In the genomic region with DNA sequence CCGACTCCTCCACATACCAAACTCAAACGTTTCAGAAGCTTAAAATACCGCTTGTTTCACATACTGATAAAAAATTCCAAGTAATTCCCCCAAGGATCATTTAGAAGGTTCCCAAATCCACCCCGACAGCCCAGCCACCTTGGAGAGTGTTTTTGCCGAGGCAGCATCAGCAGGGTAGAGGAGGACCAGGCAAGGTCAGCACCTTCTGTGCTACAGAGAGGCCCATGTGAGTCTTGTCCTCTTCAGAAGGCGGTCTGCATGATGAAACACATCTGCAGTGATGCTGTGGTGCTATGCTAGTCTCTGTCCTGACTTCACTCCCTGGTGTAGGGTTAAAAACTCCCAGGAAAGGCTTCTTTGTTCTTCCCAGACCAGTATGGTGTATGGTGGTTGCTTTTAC, we compare ENCODE assay signal across 19 cellular contexts.
DNase-seq lines count a peak whose midpoint lies in the region; ATAC-seq, FAIRE-seq and TF ChIP-seq lines count a peak whose summit lies in the region.
"Had no signal": no experiment of that assay in that cellular context is flagged by ENCODE, and none has a peak within 500 bp of the region (broad histone marks: within the 10 kb centered on the region; RNA-seq: fewer than 3 reads in every experiment).

No MANE protein-coding gene starts in this region.

- no peak overlapping the region for H3K27ac Mint-ChIP-seq in WTC11
- H3K27ac Mint-ChIP-seq: stimulated activated effector memory CD8-positive, alpha-beta T cell treated with anti-CD3 and anti-CD28 coated beads, Interleukin-12 subunit alpha, Interleukin-12 subunit beta, amount 100 ng/mL, for 72 hours had no signal

- H3K27me3 ChIP-seq in dorsolateral prefrontal cortex = no peaks in the 10 kb centered on the region
- H3K27me3 ChIP-seq in testis = no peaks in the 10 kb centered on the region

- TF ChIP-seq CTCF in WTC11 (IDR thresholded peaks at IDR 0.05) (no peak), dorsolateral prefrontal cortex (IDR thresholded peaks at IDR 0.05 in 54 of 56, conservative IDR thresholded peaks at IDR 0.05 in 2 of 56; ENCODE audit: low read depth in 1 of 56, partially characterized antibody in 56 of 56) (no peak), mucosa of descending colon (IDR thresholded peaks at IDR 0.05) (no peak), testis (IDR thresholded peaks at IDR 0.05) (no peak)

- H3K9me3 ChIP-seq in mucosa of descending colon = no peaks in the 10 kb centered on the region
- H3K9me3 ChIP-seq in testis = no peaks in the 10 kb centered on the region

- peaks cover 43% of the 10 kb centered on the region for H3K4me1 Mint-ChIP-seq in WTC11

- no peaks in the 10 kb centered on the region for H3K27me3 Mint-ChIP-seq in WTC11 (ENCODE audit: low read depth)

- no peak for TF ChIP-seq POLR2A in testis (IDR thresholded peaks at IDR 0.05)

- CTCF ChIA-PET in WTC11 (lab: Charles Lee) = no interaction called here

- no peak for FAIRE-seq in RCC 7860 (lab: Jason Lieb, UNC)
- FAIRE-seq: astrocyte, frontal cortex had no signal

- H3K27ac ChIP-seq in dorsolateral prefrontal cortex (peak overlapping the region in 48 of 59 donors; percentile 3 to 87 (median 68)), testis (peak overlapping the region; percentile 82 to 86)
- H3K27ac ChIP-seq: C4-2B, KMS-11 had no signal

- peaks cover 4% of the 10 kb centered on the region for H3K4me1 ChIP-seq in mucosa of descending colon (ENCODE audit: low read depth)
- peaks cover 40% of the 10 kb centered on the region for H3K4me1 ChIP-seq in testis

- no peaks in the 10 kb centered on the region for H3K36me3 ChIP-seq in mucosa of descending colon (ENCODE audit: low read depth)
- H3K36me3 ChIP-seq in testis (ENCODE audit: low read depth, missing control alignments) = no peaks in the 10 kb centered on the region

- H3K36me3 Mint-ChIP-seq in WTC11 = no peaks in the 10 kb centered on the region
- H3K36me3 Mint-ChIP-seq: stimulated activated effector memory CD8-positive, alpha-beta T cell treated with anti-CD3 and anti-CD28 coated beads, Interleukin-12 subunit alpha, Interleukin-12 subunit beta, amount 100 ng/mL, for 72 hours had no signal

- 43 to 57% methylated on average over 6 of the region's 6 CpGs for WGBS in testis, 2 donors

- H3K9me3 Mint-ChIP-seq in WTC11 = no peaks in the 10 kb centered on the region
- H3K9me3 Mint-ChIP-seq: stimulated activated effector memory CD8-positive, alpha-beta T cell treated with anti-CD3 and anti-CD28 coated beads, Interleukin-12 subunit alpha, Interleukin-12 subunit beta, amount 100 ng/mL, for 72 hours had no signal

- POLR2A ChIA-PET in WTC11 (lab: Charles Lee) = no interaction called here

- intact Hi-C loops in dorsolateral prefrontal cortex (cut with DNase I) (loop anchor here in 1 of 2 donors (5.0 kb wide), 2 partner anchors 49 to 89 kb away; partner anchors contain the start of gene ITPR1), mucosa of descending colon (cut with DNase I, micrococcal nuclease) (no loop called here), testis (cut with DNase I; ENCODE audit: low total_unique reads) (no loop called here)

- no peak overlapping the region for H3K4me3 Mint-ChIP-seq in WTC11
- H3K4me3 Mint-ChIP-seq: stimulated activated effector memory CD8-positive, alpha-beta T cell treated with anti-CD3 and anti-CD28 coated beads, Interleukin-12 subunit alpha, Interleukin-12 subunit beta, amount 100 ng/mL, for 72 hours had no signal

- DNase-seq in WTC11 (ENCODE audit: low spot score) (no peak), dorsolateral prefrontal cortex (no peak), mucosa of descending colon (no peak), testis (peak; percentile 71), NCI-H2171 treated with DMSO at 0.1 percent for 48 hours (lab: John Stamatoyannopoulos, UW) (no peak), Ammon's horn (ENCODE audit: low spot score) (no peak), RCC 7860 (ENCODE audit: low spot score) (no peak)
- DNase-seq: activated CD4-positive, CD25-positive, alpha-beta regulatory T cell treated with anti-CD3 and anti-CD28 coated beads, Interleukin-2, amount 50 U/mL, for 72 hours; effector CD8-positive, alpha-beta T cell; GOT3; NCI-H1417 treated with DMSO at 0.1 percent for 48 hours; NCI-H446; stimulated activated CD4-positive, alpha-beta T cell treated with anti-CD3 and anti-CD28 coated beads, Interleukin-4, amount 100 ng/mL, for 4 hours had no signal

- peak; percentile 16 for ATAC-seq in WTC11
- peak; percentile 31 for ATAC-seq in mucosa of descending colon
- ATAC-seq in esophagus mucosa = no peak
- ATAC-seq: stimulated activated effector memory CD8-positive, alpha-beta T cell treated with anti-CD3 and anti-CD28 coated beads, Interleukin-12 subunit alpha, Interleukin-12 subunit beta, amount 100 ng/mL, for 72 hours had no signal

- H3K4me3 ChIP-seq in dorsolateral prefrontal cortex = no peak overlapping the region
- H3K4me3 ChIP-seq in mucosa of descending colon = no peak overlapping the region
- no peak overlapping the region for H3K4me3 ChIP-seq in testis

TF ChIP-seq in WTC11, 78 proteins besides CTCF, POLR2A, EP300 and RAD21:
- TF ChIP-seq ZNF396 (CRISPR knock-in tag; IDR thresholded peaks at IDR 0.05; ENCODE audit: borderline replicate concordance) (no peak), CREB1 (CRISPR knock-in tag; IDR thresholded peaks at IDR 0.05) (no peak)
TF ChIP-seq in WTC11: peak in this region for 0.
